Comparison of ENCODE assay signal across 23 cellular contexts in genomic region chr15:25237291-25237978, GRCh38.
"Had no signal": no experiment of that assay in that cellular context is flagged by ENCODE, and none has a peak within 500 bp of the region (broad histone marks: within the 10 kb centered on the region; RNA-seq: fewer than 3 reads in every experiment).

No MANE protein-coding gene starts in this region.

- H3K27ac ChIP-seq: left lung, stomach, transverse colon, vagina had no signal

- H3K4me3 Mint-ChIP-seq: activated B cell treated with CpG ODN at 0.5 μM for 24 hours; activated CD4-positive, alpha-beta T cell treated with anti-CD3 and anti-CD28 coated beads for 36 hours; activated naive CD8-positive, alpha-beta T cell treated with anti-CD3 and anti-CD28 coated beads, Interleukin-2, amount 50 U/mL, for 24 hours; activated T-cell treated with anti-CD3 and anti-CD28 coated beads, Interleukin-2, amount 50 U/mL, for 72 hours; brain; memory B cell; stimulated activated memory B cell treated with anti-CD40 and anti-IgM and Interleukin-4, amounts not matched to agents 10 μg/mL and 1 μg/mL and 100 μg/mL, for 72 hours had no signal

- H3K27me3 Mint-ChIP-seq: activated B cell treated with CpG ODN at 0.5 μM for 24 hours; activated CD4-positive, alpha-beta T cell treated with anti-CD3 and anti-CD28 coated beads for 36 hours; activated naive CD8-positive, alpha-beta T cell treated with anti-CD3 and anti-CD28 coated beads, Interleukin-2, amount 50 U/mL, for 24 hours; brain; memory B cell; stimulated activated memory B cell treated with anti-CD40 and anti-IgM and Interleukin-4, amounts not matched to agents 10 μg/mL and 1 μg/mL and 100 μg/mL, for 72 hours had no signal

- H3K27ac Mint-ChIP-seq: activated B cell treated with CpG ODN at 0.5 μM for 24 hours; activated CD4-positive, alpha-beta T cell treated with anti-CD3 and anti-CD28 coated beads for 36 hours; activated naive CD8-positive, alpha-beta T cell treated with anti-CD3 and anti-CD28 coated beads, Interleukin-2, amount 50 U/mL, for 24 hours; activated T-cell treated with anti-CD3 and anti-CD28 coated beads, Interleukin-2, amount 50 U/mL, for 72 hours; brain; memory B cell; stimulated activated memory B cell treated with anti-CD40 and anti-IgM and Interleukin-4, amounts not matched to agents 10 μg/mL and 1 μg/mL and 100 μg/mL, for 72 hours had no signal

- H3K27me3 ChIP-seq: left lung, stomach, transverse colon, vagina had no signal

- H3K36me3 Mint-ChIP-seq: memory B cell; stimulated activated memory B cell treated with anti-CD40 and anti-IgM and Interleukin-4, amounts not matched to agents 10 μg/mL and 1 μg/mL and 100 μg/mL, for 72 hours had no signal

- H3K4me1 ChIP-seq: left lung, stomach, transverse colon, vagina had no signal

- DNase-seq: activated B cell treated with CpG ODN at 0.5 μM for 24 hours; activated CD4-positive, alpha-beta T cell treated with anti-CD3 and anti-CD28 coated beads for 36 hours; activated CD4-positive, alpha-beta T cell treated with anti-CD3 and anti-CD28 coated beads, Interleukin-2, amount 50 U/mL, for 4 hours; activated gamma-delta T cell; activated naive CD4-positive, alpha-beta T cell treated with anti-CD3 and anti-CD28 coated beads, Interleukin-2, amount 50 U/mL, for 16 hours; activated naive CD8-positive, alpha-beta T cell treated with anti-CD3 and anti-CD28 coated beads, Interleukin-2, amount 50 U/mL, for 24 hours; activated T-cell treated with anti-CD3 and anti-CD28 coated beads, Interleukin-2, amount 50 U/mL, for 72 hours; anterior cingulate cortex; caudate nucleus; dermis blood vessel endothelial cell; effector CD8-positive, alpha-beta T cell; erythroblast; foreskin fibroblast; occipital lobe; retina; stomach; T-helper 9 cell; transverse colon had no signal

- H3K4me3 ChIP-seq: left lung, stomach, transverse colon, vagina had no signal

- ATAC-seq: activated CD4-positive, alpha-beta T cell treated with anti-CD3 and anti-CD28 coated beads for 36 hours; activated naive CD8-positive, alpha-beta T cell treated with anti-CD3 and anti-CD28 coated beads, Interleukin-2, amount 50 U/mL, for 24 hours; activated T-cell treated with anti-CD3 and anti-CD28 coated beads, Interleukin-2, amount 50 U/mL, for 72 hours; left lung; stimulated activated memory B cell treated with anti-CD40 and anti-IgM and Interleukin-4, amounts not matched to agents 10 μg/mL and 1 μg/mL and 100 μg/mL, for 72 hours had no signal

- H3K9me3 Mint-ChIP-seq: activated B cell treated with CpG ODN at 0.5 μM for 24 hours; activated T-cell treated with anti-CD3 and anti-CD28 coated beads, Interleukin-2, amount 50 U/mL, for 72 hours; memory B cell; stimulated activated memory B cell treated with anti-CD40 and anti-IgM and Interleukin-4, amounts not matched to agents 10 μg/mL and 1 μg/mL and 100 μg/mL, for 72 hours had no signal

- H3K9me3 ChIP-seq: vagina had no signal

- H3K4me1 Mint-ChIP-seq: activated B cell treated with CpG ODN at 0.5 μM for 24 hours; activated CD4-positive, alpha-beta T cell treated with anti-CD3 and anti-CD28 coated beads for 36 hours; activated naive CD8-positive, alpha-beta T cell treated with anti-CD3 and anti-CD28 coated beads, Interleukin-2, amount 50 U/mL, for 24 hours; brain; memory B cell; stimulated activated memory B cell treated with anti-CD40 and anti-IgM and Interleukin-4, amounts not matched to agents 10 μg/mL and 1 μg/mL and 100 μg/mL, for 72 hours had no signal

- H3K36me3 ChIP-seq: left lung, stomach, transverse colon, vagina had no signal
